1 cellular context compared by ENCODE assay signal in genomic region chr2:167761465-167762136, GRCh38.
TF ChIP-seq lines count a peak whose summit lies in the region.

No MANE protein-coding gene starts in this region.

TF ChIP-seq in GM23338, 12 proteins besides CTCF, POLR2A, EP300 and RAD21 (continued from another document):
- TF ChIP-seq EZH2 (IDR thresholded peaks at IDR 0.05; ENCODE audit: low read depth, unreplicated experiment) (no peak), ZNF462 (CRISPR knock-in tag; IDR thresholded peaks at IDR 0.05) (no peak), NANOG (IDR thresholded peaks at IDR 0.05; ENCODE audit: borderline replicate concordance) (no peak)
